Comparison of ENCODE assay signal across 8 cellular contexts in genomic region chr7:30412810-30413504, GRCh38.
DNase-seq lines count a peak whose midpoint lies in the region; ATAC-seq, FAIRE-seq and TF ChIP-seq lines count a peak whose summit lies in the region.

No MANE protein-coding gene starts in this region.

- no peak overlapping the region for H2AFZ ChIP-seq in endothelial cell of umbilical vein (ENCODE audit: low read depth, low read length)

- H3K9me3 ChIP-seq in endothelial cell of umbilical vein (replicated peaks; ENCODE audit: control insufficient read depth, insufficient read depth, low read length) = no peaks in the 10 kb centered on the region

- FAIRE-seq in RCC 7860 (lab: Jason Lieb, UNC) = peak; percentile 83
- FAIRE-seq in endothelial cell of umbilical vein (lab: Jason Lieb, UNC) = peak; percentile 83

- BruUV-seq in endothelial cell of umbilical vein (replicated peaks; lab: Mats Ljungman, UMichigan) = no TSS peak

- ATAC-seq in GM21619 (IDR thresholded peaks at IDR 0.05; ENCODE audit: unreplicated experiment) = no peak

- no peaks in the 10 kb centered on the region for H3K79me2 ChIP-seq in endothelial cell of umbilical vein (ENCODE audit: control insufficient read depth, insufficient read depth, low read length)

- CTCF ChIA-PET in endothelial cell of umbilical vein (lab: Charles Lee) = interaction anchor here (0.6 to 5.1 kb wide), 21 partner anchors 9 to 777 kb away, joined by 3 to 96 read pairs (median 4); partner anchors contain the start of genes MTURN and ZNRF2

- no peaks in the 10 kb centered on the region for H3K9me1 ChIP-seq in endothelial cell of umbilical vein (replicated peaks; ENCODE audit: control insufficient read depth, extremely low read depth, insufficient read depth, low read length)

- H3K36me3 ChIP-seq in endothelial cell of umbilical vein (ENCODE audit: control insufficient read depth in 2 of 2, extremely low read depth in 1 of 2, insufficient read depth in 2 of 2, low read length in 2 of 2) = no peaks in the 10 kb centered on the region

- TF ChIP-seq POLR2A in endothelial cell of umbilical vein (IDR thresholded peaks at IDR 0.05; ENCODE audit: low read depth, low read length) = no peak

- POLR2A ChIA-PET in endothelial cell of umbilical vein (lab: Charles Lee) = no interaction called here

- H3K27ac ChIP-seq in HL-60 (replicated peaks) (peak overlapping the region; percentile 55), endothelial cell of umbilical vein (ENCODE audit: insufficient read depth, low read depth, low read length) (no peak overlapping the region)

- no peak overlapping the region for H3K4me2 ChIP-seq in endothelial cell of umbilical vein (ENCODE audit: insufficient read depth, low read length)

- intact Hi-C loops in endothelial cell of umbilical vein (cut with micrococcal nuclease) = loop anchor here (1.0 to 2.0 kb wide), 8 partner anchors 128 to 664 kb away; partner anchors contain the start of gene ZNRF2

- TF ChIP-seq CTCF in HL-60 (IDR thresholded peaks at IDR 0.05; ENCODE audit: insufficient read depth, low read length) (no peak), endothelial cell of umbilical vein (IDR thresholded peaks at IDR 0.05; ENCODE audit: extremely low read depth in 1 of 2, insufficient read depth in 1 of 2, low read depth in 1 of 2, low read length in 2 of 2) (peak; percentile 57 to 62)

- H4K20me1 ChIP-seq in endothelial cell of umbilical vein (replicated peaks; ENCODE audit: control insufficient read depth, extremely low read depth, insufficient read depth, low read length) = no peaks in the 10 kb centered on the region

- H3K9ac ChIP-seq in endothelial cell of umbilical vein (replicated peaks; ENCODE audit: extremely low read depth, insufficient read depth, low read length) = no peak overlapping the region

- H3K4me3 ChIP-seq in HL-60 (replicated peaks; ENCODE audit: insufficient read depth, low read length) (no peak overlapping the region), endothelial cell of umbilical vein (replicated peaks in 1 of 3; ENCODE audit: insufficient read depth in 1 of 3, low read depth in 1 of 3, low read length in 3 of 3) (no peak overlapping the region)

- H3K4me1 ChIP-seq in endothelial cell of umbilical vein (ENCODE audit: control insufficient read depth, extremely low read depth, insufficient read depth, low read length) = no peaks in the 10 kb centered on the region

- H3K27me3 ChIP-seq in HL-60 (ENCODE audit: insufficient read depth, poor library complexity, severe bottlenecking) = no peaks in the 10 kb centered on the region
- no peaks in the 10 kb centered on the region for H3K27me3 ChIP-seq in endothelial cell of umbilical vein (ENCODE audit: control insufficient read depth in 2 of 2, insufficient read depth in 2 of 2, low read length in 2 of 2)

- DNase-seq in COLO829 (ENCODE audit: low spot score) = peak; percentile 88
- peak in 1 of 2 experiments; percentile 49 for DNase-seq in HL-60 (ENCODE audit: low read depth in 1 of 2, low spot score in 1 of 2)
- peak; percentile 77 for DNase-seq in RCC 7860 (ENCODE audit: low spot score)
- DNase-seq in endothelial cell of umbilical vein (ENCODE audit: low read depth, low spot score) = peak; percentile 90
- DNase-seq in medulla oblongata (ENCODE audit: extremely low spot score) = peak; percentile 93
- DNase-seq in stimulated activated CD8-positive, alpha-beta memory T cell treated with anti-CD3 and anti-CD28 coated beads, Interleukin-4, amount 100 ng/mL, for 48 hours = no peak
- DNase-seq in stimulated activated CD4-positive, alpha-beta T cell treated with anti-CD3 and anti-CD28 coated beads, Interleukin-15, amount 100 ng/mL, for 24 hours = no peak

- dilution Hi-C loops in endothelial cell of umbilical vein (cut with MboI; ENCODE audit: extremely low pct_ligation_motif_present, low sequenced_read_pairs) = no loop called here

TF ChIP-seq in endothelial cell of umbilical vein, 7 proteins besides CTCF, POLR2A, EP300 and RAD21:
- TF ChIP-seq, protein P1, sequence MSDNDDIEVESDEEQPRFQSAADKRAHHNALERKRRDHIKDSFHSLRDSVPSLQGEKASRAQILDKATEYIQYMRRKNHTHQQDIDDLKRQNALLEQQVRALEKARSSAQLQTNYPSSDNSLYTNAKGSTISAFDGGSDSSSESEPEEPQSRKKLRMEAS (IDR thresholded peaks at IDR 0.05; ENCODE audit: insufficient read depth, insufficient read length) = no peak
- TF ChIP-seq FOS (IDR thresholded peaks at IDR 0.05; ENCODE audit: borderline replicate concordance, insufficient read depth, low read length) (no peak), MYC (IDR thresholded peaks at IDR 0.05; ENCODE audit: low read depth, low read length) (no peak), GATA2 (IDR thresholded peaks at IDR 0.05; ENCODE audit: insufficient read depth, insufficient read length, low read depth, low read length) (no peak), JUN (IDR thresholded peaks at IDR 0.05; ENCODE audit: borderline replicate concordance, insufficient read depth, insufficient read length, low read depth) (no peak), POLR2AphosphoS5 (IDR thresholded peaks at IDR 0.05; ENCODE audit: insufficient read depth, low read depth, low read length) (no peak), EZH2 (IDR thresholded peaks at IDR 0.05; ENCODE audit: borderline replicate concordance, low read depth, low read length, severe bottlenecking) (no peak)
TF ChIP-seq in endothelial cell of umbilical vein: peak in this region for 0.

Comparison
In these comparisons a context has a peak if more than half of its experiments do, and no peak if none do; other contexts are left out.
1. DNase-seq: peak in COLO829 (single experiment), RCC 7860 (single experiment), endothelial cell of umbilical vein (single experiment) and medulla oblongata (single experiment); none in stimulated activated CD8-positive, alpha-beta memory T cell treated with anti-CD3 and anti-CD28 coated beads, Interleukin-4, amount 100 ng/mL, for 48 hours (single experiment) and stimulated activated CD4-positive, alpha-beta T cell treated with anti-CD3 and anti-CD28 coated beads, Interleukin-15, amount 100 ng/mL, for 24 hours (single experiment).